Comparison of ENCODE assay signal across 15 cellular contexts in genomic region chr9:89431930-89432725, GRCh38.
DNase-seq lines count a peak whose midpoint lies in the region; ATAC-seq lines count a peak whose summit lies in the region.
"Had no signal": no experiment of that assay in that cellular context is flagged by ENCODE, and none has a peak within 500 bp of the region (broad histone marks: within the 10 kb centered on the region; RNA-seq: fewer than 3 reads in every experiment).

No MANE protein-coding gene starts in this region.

- peaks cover 86% of the 10 kb centered on the region for H3K36me3 Mint-ChIP-seq in activated T-cell treated with anti-CD3 and anti-CD28 coated beads, Interleukin-2, amount 50 U/mL, for 24 hours (ENCODE audit: low read depth)
- peaks cover 73% of the 10 kb centered on the region for H3K36me3 Mint-ChIP-seq in stimulated activated effector memory CD8-positive, alpha-beta T cell treated with anti-CD3 and anti-CD28 coated beads, Interleukin-12 subunit alpha, Interleukin-12 subunit beta, amount 100 ng/mL, for 72 hours

- H3K4me1 Mint-ChIP-seq in activated T-cell treated with anti-CD3 and anti-CD28 coated beads, Interleukin-2, amount 50 U/mL, for 24 hours (ENCODE audit: low read depth), result peaks cover 100% of the 10 kb centered on the region
- peaks cover 80% of the 10 kb centered on the region for H3K4me1 Mint-ChIP-seq in stimulated activated effector memory CD8-positive, alpha-beta T cell treated with anti-CD3 and anti-CD28 coated beads, Interleukin-12 subunit alpha, Interleukin-12 subunit beta, amount 100 ng/mL, for 72 hours

- H3K27ac ChIP-seq in effector memory CD4-positive, alpha-beta T cell (ENCODE audit: insufficient read depth, low read length, poor library complexity, severe bottlenecking), result peak overlapping the region; percentile 28
- H3K27ac ChIP-seq: colonic mucosa, gastroesophageal sphincter, prostate gland had no signal

- ATAC-seq in stimulated activated effector memory CD8-positive, alpha-beta T cell treated with anti-CD3 and anti-CD28 coated beads, Interleukin-12 subunit alpha, Interleukin-12 subunit beta, amount 100 ng/mL, for 72 hours, result no peak
- no peak for ATAC-seq in GM18873 (IDR thresholded peaks at IDR 0.05; ENCODE audit: low FRiP score, unreplicated experiment)
- ATAC-seq: gastroesophageal sphincter had no signal

- no peaks in the 10 kb centered on the region for H3K27me3 ChIP-seq in effector memory CD4-positive, alpha-beta T cell (replicated peaks; ENCODE audit: control insufficient read depth, insufficient read depth, low read length, poor library complexity, severe bottlenecking)
- H3K27me3 ChIP-seq: colonic mucosa, gastroesophageal sphincter had no signal

- no peak overlapping the region for H3K4me3 ChIP-seq in effector memory CD4-positive, alpha-beta T cell (ENCODE audit: insufficient read depth, low read depth, low read length, poor library complexity, severe bottlenecking)
- H3K4me3 ChIP-seq: colonic mucosa, gastroesophageal sphincter, prostate gland had no signal

- peaks cover 77% of the 10 kb centered on the region for H3K4me1 ChIP-seq in effector memory CD4-positive, alpha-beta T cell (ENCODE audit: control insufficient read depth, insufficient read depth, low read length, poor library complexity, severe bottlenecking)

- H3K27me3 Mint-ChIP-seq in activated T-cell treated with anti-CD3 and anti-CD28 coated beads, Interleukin-2, amount 50 U/mL, for 24 hours, result no peaks in the 10 kb centered on the region

- H3K27ac Mint-ChIP-seq in activated T-cell treated with anti-CD3 and anti-CD28 coated beads, Interleukin-2, amount 50 U/mL, for 24 hours, result peak overlapping the region; percentile 100
- H3K27ac Mint-ChIP-seq in stimulated activated effector memory CD8-positive, alpha-beta T cell treated with anti-CD3 and anti-CD28 coated beads, Interleukin-12 subunit alpha, Interleukin-12 subunit beta, amount 100 ng/mL, for 72 hours, result peak overlapping the region; percentile 68

- H3K36me3 ChIP-seq in effector memory CD4-positive, alpha-beta T cell (ENCODE audit: control insufficient read depth, insufficient read depth, low read length), result peaks cover 14% of the 10 kb centered on the region
- H3K36me3 ChIP-seq: colonic mucosa, gastroesophageal sphincter, prostate gland had no signal

- no peaks in the 10 kb centered on the region for H3K9me3 ChIP-seq in effector memory CD4-positive, alpha-beta T cell (ENCODE audit: control insufficient read depth, low read length)
- H3K9me3 ChIP-seq: colonic mucosa, gastroesophageal sphincter, prostate gland had no signal

- no peak overlapping the region for H3K4me3 Mint-ChIP-seq in activated T-cell treated with anti-CD3 and anti-CD28 coated beads, Interleukin-2, amount 50 U/mL, for 24 hours
- H3K4me3 Mint-ChIP-seq in stimulated activated effector memory CD8-positive, alpha-beta T cell treated with anti-CD3 and anti-CD28 coated beads, Interleukin-12 subunit alpha, Interleukin-12 subunit beta, amount 100 ng/mL, for 72 hours, result no peak overlapping the region

- no peaks in the 10 kb centered on the region for H3K9me3 Mint-ChIP-seq in activated T-cell treated with anti-CD3 and anti-CD28 coated beads, Interleukin-2, amount 50 U/mL, for 24 hours
- H3K9me3 Mint-ChIP-seq in stimulated activated effector memory CD8-positive, alpha-beta T cell treated with anti-CD3 and anti-CD28 coated beads, Interleukin-12 subunit alpha, Interleukin-12 subunit beta, amount 100 ng/mL, for 72 hours, result no peaks in the 10 kb centered on the region

- no peak for DNase-seq in activated T-cell treated with anti-CD3 and anti-CD28 coated beads, Interleukin-2, amount 50 U/mL, for 24 hours
- no peak for DNase-seq in activated T-cell treated with anti-CD3 and anti-CD28 coated beads, Interleukin-2, amount 50 U/mL, for 1 hour
- peak; percentile 51 for DNase-seq in OCI-M1 (lab: John Stamatoyannopoulos, UW)
- no peak for DNase-seq in effector memory CD4-positive, alpha-beta T cell
- DNase-seq in stimulated activated effector memory CD8-positive, alpha-beta T cell treated with anti-CD3 and anti-CD28 coated beads, Interleukin-12 subunit alpha, Interleukin-12 subunit beta, amount 100 ng/mL, for 72 hours (ENCODE audit: low spot score in 2 of 2), result no peak
- no peak for DNase-seq in activated effector memory CD4-positive, alpha-beta T cell treated with anti-CD3 and anti-CD28 coated beads, Interleukin-2, amount 50 U/mL, for 16 hours
- no peak for DNase-seq in NCI-H2196 treated with DMSO at 0.1 percent for 48 hours (lab: John Stamatoyannopoulos, UW; ENCODE audit: unreplicated experiment)
- DNase-seq: activated T-cell treated with anti-CD3 and anti-CD28 coated beads, Interleukin-2, amount 50 U/mL, for 48 hours; colonic mucosa; EL; NCI-H187; stimulated activated CD4-positive, alpha-beta T cell treated with anti-CD3 and anti-CD28 coated beads, Interleukin-2, amount 100 ng/mL, for 48 hours had no signal
